13 cellular contexts compared by ENCODE assay signal in the genomic region with DNA sequence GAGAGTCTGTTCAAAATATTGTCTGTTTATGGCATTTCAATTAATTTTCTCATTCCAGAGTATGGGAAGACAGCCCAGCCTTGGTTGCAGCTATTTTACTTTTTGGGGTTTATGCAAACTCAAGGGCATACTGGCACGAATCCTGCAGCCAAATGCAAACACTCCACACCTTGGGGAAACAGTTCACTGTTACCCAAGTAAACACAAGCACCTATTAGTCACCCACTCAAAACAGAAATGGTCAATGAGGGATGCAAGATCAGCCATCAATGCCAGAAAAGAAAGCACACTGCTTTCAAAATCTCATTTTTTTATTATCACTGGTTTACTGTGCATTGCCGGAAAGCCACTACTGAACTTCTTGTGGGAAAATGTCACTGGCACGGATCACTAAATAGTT.
DNase-seq lines count a peak whose midpoint lies in the region; ATAC-seq and TF ChIP-seq lines count a peak whose summit lies in the region.
"Had no signal": no experiment of that assay in that cellular context is flagged by ENCODE, and none has a peak within 500 bp of the region (broad histone marks: within the 10 kb centered on the region; RNA-seq: fewer than 3 reads in every experiment).

No MANE protein-coding gene starts in this region.

- H2AFZ ChIP-seq in osteoblast (ENCODE audit: low read length) = no peak overlapping the region

- peak; percentile 39 for DNase-seq in Calu3
- peak; percentile 89 for DNase-seq in NCI-H2029 (lab: John Stamatoyannopoulos, UW)
- peak; percentile 65 for DNase-seq in MCF 10A (ENCODE audit: unreplicated experiment)
- no peak for DNase-seq in osteoblast (ENCODE audit: insufficient read length, low spot score, missing footprints)
- no peak for DNase-seq in D341Med (ENCODE audit: low spot score)
- DNase-seq in stimulated activated CD4-positive, alpha-beta T cell treated with anti-CD3 and anti-CD28 coated beads, Interleukin-1b, Interleukin-23, amount 100 ng/mL, for 48 hours = no peak
- DNase-seq: activated CD4-positive, alpha-beta T cell treated with anti-CD3 and anti-CD28 coated beads, Interleukin-2, amount 50 U/mL, for 48 hours; effector memory CD4-positive, alpha-beta T cell; spleen had no signal

- H3K79me2 ChIP-seq in osteoblast (ENCODE audit: insufficient read depth, low read length) = peaks cover 96% of the 10 kb centered on the region

- H3K27ac Mint-ChIP-seq in Calu3 (ENCODE audit: unreplicated experiment) (peak overlapping the region; percentile 86), MCF 10A (ENCODE audit: low read depth, unreplicated experiment) (peak overlapping the region; percentile 90)

- peaks cover 67% of the 10 kb centered on the region for H3K36me3 ChIP-seq in osteoblast (ENCODE audit: insufficient read depth, low read length)

- BruUV-seq in Calu3 (replicated peaks; lab: Mats Ljungman, UMichigan) (no TSS peak), MCF 10A (replicated peaks; lab: Mats Ljungman, UMichigan) (no TSS peak)

- no peaks in the 10 kb centered on the region for H3K9me3 ChIP-seq in osteoblast (ENCODE audit: low read depth, low read length)
- H3K9me3 ChIP-seq: spleen had no signal

- TF ChIP-seq CTCF in Calu3 (IDR thresholded peaks at IDR 0.05; ENCODE audit: unreplicated experiment) (no peak), MCF 10A (IDR thresholded peaks at IDR 0.05; ENCODE audit: unreplicated experiment) (no peak), osteoblast (IDR thresholded peaks at IDR 0.05; ENCODE audit: extremely low read depth, low read depth, low read length) (no peak)

- H3K4me2 ChIP-seq in osteoblast (ENCODE audit: insufficient read depth, low read length) = peak overlapping the region; percentile 83

- H3K36me3 Mint-ChIP-seq in Calu3 (ENCODE audit: insufficient read depth, unreplicated experiment) (peaks cover 80% of the 10 kb centered on the region), MCF 10A (ENCODE audit: insufficient read depth, unreplicated experiment) (peaks cover 73% of the 10 kb centered on the region)

- H3K4me1 Mint-ChIP-seq in Calu3 (ENCODE audit: low read depth, unreplicated experiment) (peaks cover 42% of the 10 kb centered on the region), MCF 10A (ENCODE audit: insufficient read depth, unreplicated experiment) (peaks cover 56% of the 10 kb centered on the region)

- H4K20me1 ChIP-seq in osteoblast (ENCODE audit: insufficient read depth, low read length) = peaks cover 35% of the 10 kb centered on the region

- H3K4me3 Mint-ChIP-seq in Calu3 (ENCODE audit: low read depth, unreplicated experiment) = peak overlapping the region; percentile 70
- peak overlapping the region; percentile 17 for H3K4me3 Mint-ChIP-seq in MCF 10A (ENCODE audit: unreplicated experiment)
- H3K4me3 Mint-ChIP-seq: CD14-positive monocyte had no signal

- H3K27me3 ChIP-seq in osteoblast (ENCODE audit: insufficient read depth, low read length) = no peaks in the 10 kb centered on the region
- H3K27me3 ChIP-seq: spleen had no signal

- H3K9me3 Mint-ChIP-seq in Calu3 (ENCODE audit: low read depth, unreplicated experiment) (no peaks in the 10 kb centered on the region), MCF 10A (ENCODE audit: unreplicated experiment) (no peaks in the 10 kb centered on the region)
- H3K9me3 Mint-ChIP-seq: CD14-positive monocyte had no signal

- POLR2A ChIA-PET in MCF 10A (lab: Yijun Ruan, JAX) = interaction anchor here (0.7 to 16.3 kb wide), 11 partner anchors 8 to 1182 kb away, joined by 3 to 972 read pairs (median 6); a partner anchor contains a TSS

- peak overlapping the region; percentile 98 for H3K27ac ChIP-seq in osteoblast (ENCODE audit: low read depth, low read length)
- H3K27ac ChIP-seq: spleen had no signal

- intact Hi-C loops in Calu3 (cut with micrococcal nuclease; ENCODE audit: unreplicated experiment) = loop anchor here (5.0 kb wide), 1 partner anchor 41 kb away; no protein-coding TSS in a partner anchor
- intact Hi-C loops in MCF 10A (cut with micrococcal nuclease) = no loop called here

- no peaks in the 10 kb centered on the region for H3K27me3 Mint-ChIP-seq in Calu3 (ENCODE audit: unreplicated experiment)
- no peaks in the 10 kb centered on the region for H3K27me3 Mint-ChIP-seq in MCF 10A (ENCODE audit: insufficient read depth, unreplicated experiment)

- ATAC-seq in GM18870 (IDR thresholded peaks at IDR 0.05; ENCODE audit: unreplicated experiment) = no peak
- no peak for ATAC-seq in HG02678 (IDR thresholded peaks at IDR 0.05; ENCODE audit: unreplicated experiment)
- ATAC-seq: GM12878 had no signal

- CTCF ChIA-PET in Calu3 (lab: Charles Lee) (interaction anchor here (1.0 kb wide), 1 partner anchor 133 kb away, joined by 3 read pairs; no protein-coding TSS in a partner anchor), MCF 10A (lab: Yijun Ruan, JAX) (interaction anchor here (0.6 to 2.2 kb wide), 9 partner anchors 8 to 1314 kb away, joined by 3 to 8 read pairs (median 4); no protein-coding TSS in a partner anchor)

- peaks cover 78% of the 10 kb centered on the region for H3K4me1 ChIP-seq in osteoblast (ENCODE audit: insufficient read depth, low read length)

- peak overlapping the region; percentile 11 for H3K4me3 ChIP-seq in osteoblast (ENCODE audit: insufficient read depth, low read length)
- H3K4me3 ChIP-seq: GM12878, spleen had no signal

Comparison
In these comparisons a context has a peak if more than half of its experiments do, and no peak if none do; other contexts are left out.
1. DNase-seq: peak in Calu3 (single experiment), NCI-H2029 (single experiment) and MCF 10A (single experiment); none in osteoblast (single experiment), D341Med (single experiment) and stimulated activated CD4-positive, alpha-beta T cell treated with anti-CD3 and anti-CD28 coated beads, Interleukin-1b, Interleukin-23, amount 100 ng/mL, for 48 hours (single experiment).